In genomic region chr15:100705065-100705464, GRCh38 we compare ENCODE assay signal across 1 cellular context.
TF ChIP-seq lines count a peak whose summit lies in the region.

No MANE protein-coding gene starts in this region.

TF ChIP-seq in IMR-90, 13 proteins besides CTCF, POLR2A, EP300 and RAD21 (continued from another document):
- no peak for TF ChIP-seq MAZ (IDR thresholded peaks at IDR 0.05; ENCODE audit: borderline replicate concordance, low read depth, low read length)
- TF ChIP-seq SMC3 (IDR thresholded peaks at IDR 0.05; ENCODE audit: low read depth, low read length), result no peak
- TF ChIP-seq MAFK (IDR thresholded peaks at IDR 0.05; ENCODE audit: low read depth, low read length), result no peak
- TF ChIP-seq CEBPB (IDR thresholded peaks at IDR 0.05; ENCODE audit: low read depth, low read length), result no peak
- no peak for TF ChIP-seq RCOR1 (IDR thresholded peaks at IDR 0.05; ENCODE audit: insufficient replicate concordance, low read length)
- TF ChIP-seq RFX5 (IDR thresholded peaks at IDR 0.05; ENCODE audit: low read depth, low read length), result no peak
- TF ChIP-seq MXI1 (IDR thresholded peaks at IDR 0.05; ENCODE audit: borderline replicate concordance, low read depth, low read length), result no peak
- TF ChIP-seq CHD1 (IDR thresholded peaks at IDR 0.05; ENCODE audit: low read depth, low read length), result no peak
TF ChIP-seq in IMR-90: peak in this region for 0.
